Comparison of ENCODE assay signal across 10 cellular contexts in the genomic region with DNA sequence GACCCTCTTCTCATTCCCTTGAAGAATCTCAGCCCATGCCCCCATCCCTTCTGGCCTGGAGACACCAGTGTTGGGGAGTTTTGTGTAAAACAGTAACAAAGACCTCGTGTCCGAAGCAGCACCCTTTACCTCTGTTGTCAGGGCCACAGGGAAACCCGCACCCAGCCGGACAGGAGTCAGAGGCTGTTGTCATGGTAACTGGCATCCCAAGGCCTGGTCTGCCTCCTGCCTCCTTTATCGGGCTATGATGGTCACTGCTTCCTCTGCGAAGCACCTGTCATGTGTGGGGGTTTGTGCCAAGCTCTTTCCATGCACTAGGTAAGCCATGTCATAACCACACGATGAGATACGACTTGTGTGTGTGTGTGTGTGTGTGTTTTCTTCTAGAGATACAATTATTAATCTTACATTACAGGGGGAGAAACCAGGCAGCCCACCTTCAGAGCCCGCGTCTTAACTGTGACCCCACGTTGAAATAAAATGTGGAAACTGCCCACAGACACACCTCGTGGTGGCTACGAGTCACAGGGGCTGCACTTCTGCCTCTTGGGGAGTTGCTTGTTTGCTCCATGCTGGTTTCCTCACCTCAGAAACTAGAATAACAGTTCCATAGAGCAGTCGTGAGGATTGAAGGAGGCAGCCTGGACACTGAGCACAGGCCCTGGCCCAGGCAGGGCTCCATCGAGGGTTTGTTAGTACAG. TPM values are rescaled to one million over a fixed set of nuclear protein-coding genes. Genes with fewer than 3 reads are reported as not detected.
DNase-seq lines count a peak whose midpoint lies in the region; ATAC-seq and TF ChIP-seq lines count a peak whose summit lies in the region.
"Had no signal": no experiment of that assay in that cellular context is flagged by ENCODE, and none has a peak within 500 bp of the region (broad histone marks: within the 10 kb centered on the region; RNA-seq: fewer than 3 reads in every experiment).

No MANE protein-coding gene starts in this region.

- POLR2A ChIA-PET in RWPE1 (lab: Yijun Ruan, JAX; ENCODE audit: low non-redundant PET): no interaction called here

- H3K4me3 Mint-ChIP-seq in activated T-cell treated with anti-CD3 and anti-CD28 coated beads, Interleukin-2, amount 50 U/mL, for 72 hours: peak overlapping the region; percentile 85 to 86
- no peak overlapping the region for H3K4me3 Mint-ChIP-seq in activated T-cell treated with anti-CD3 and anti-CD28 coated beads, Interleukin-2, amount 50 U/mL, for 4 hours
- H3K4me3 Mint-ChIP-seq in stimulated activated naive CD8-positive, alpha-beta T cell treated with anti-CD3 and anti-CD28 coated beads, Interleukin-15, Interleukin-2, amounts not matched to agents 100 ng/mL and 50 ng/mL, for 24 hours: peak overlapping the region; percentile 23

- in situ Hi-C loops in ACHN (cut with HindIII; ENCODE audit: low pct_ligation_motif_present, low pct_unique_long_range_greater_than_20kb, low sequenced_read_pairs): no loop called here

- WGBS in right cardiac atrium: 72% methylated on average over 15 of the region's 15 CpGs

- no peak overlapping the region for H3K4me3 ChIP-seq in right cardiac atrium (ENCODE audit: low read length)
- H3K4me3 ChIP-seq: SJSA1 had no signal

- peak in 1 of 2 donors; percentile 48 for DNase-seq in activated T-cell treated with anti-CD3 and anti-CD28 coated beads, Interleukin-2, amount 50 U/mL, for 72 hours
- no peak for DNase-seq in activated T-cell treated with anti-CD3 and anti-CD28 coated beads, Interleukin-2, amount 50 U/mL, for 4 hours
- no peak for DNase-seq in RWPE1 (ENCODE audit: low spot score)
- peak in 1 of 3 donors; percentile 13 for DNase-seq in right cardiac atrium
- no peak for DNase-seq in NCI-H1694 (lab: John Stamatoyannopoulos, UW)
- no peak for DNase-seq in ACHN
- no peak for DNase-seq in GDM1 (lab: John Stamatoyannopoulos, UW)

- peak overlapping the region; percentile 13; the same call in 1 of the 2 replicates for H3K27ac ChIP-seq in RWPE1
- H3K27ac ChIP-seq in right cardiac atrium (ENCODE audit: low read length): peak overlapping the region; percentile 6
- H3K27ac ChIP-seq: KMS-11, SJSA1 had no signal

- ATAC-seq in activated T-cell treated with anti-CD3 and anti-CD28 coated beads, Interleukin-2, amount 50 U/mL, for 72 hours (replicated peaks in 1 of 2): peak; percentile 8 to 20
- no peak for ATAC-seq in activated T-cell treated with anti-CD3 and anti-CD28 coated beads, Interleukin-2, amount 50 U/mL, for 4 hours
- ATAC-seq in right cardiac atrium: no peak

- H3K4me1 ChIP-seq in right cardiac atrium (ENCODE audit: control insufficient read depth, insufficient read depth, low read length): peaks cover 2% of the 10 kb centered on the region
- H3K4me1 ChIP-seq: SJSA1 had no signal

- no peaks in the 10 kb centered on the region for H3K9me3 Mint-ChIP-seq in activated T-cell treated with anti-CD3 and anti-CD28 coated beads, Interleukin-2, amount 50 U/mL, for 72 hours
- H3K9me3 Mint-ChIP-seq in activated T-cell treated with anti-CD3 and anti-CD28 coated beads, Interleukin-2, amount 50 U/mL, for 4 hours: no peaks in the 10 kb centered on the region
- H3K9me3 Mint-ChIP-seq in stimulated activated naive CD8-positive, alpha-beta T cell treated with anti-CD3 and anti-CD28 coated beads, Interleukin-15, Interleukin-2, amounts not matched to agents 100 ng/mL and 50 ng/mL, for 24 hours: no peaks in the 10 kb centered on the region

- TF ChIP-seq CTCF in RWPE1 (conservative IDR thresholded peaks at IDR 0.05; ENCODE audit: low read depth): no peak

- peaks cover 48% of the 10 kb centered on the region for H3K4me1 Mint-ChIP-seq in activated T-cell treated with anti-CD3 and anti-CD28 coated beads, Interleukin-2, amount 50 U/mL, for 72 hours (ENCODE audit: low read depth)
- peaks cover 34% of the 10 kb centered on the region for H3K4me1 Mint-ChIP-seq in activated T-cell treated with anti-CD3 and anti-CD28 coated beads, Interleukin-2, amount 50 U/mL, for 4 hours (ENCODE audit: low read depth)
- H3K4me1 Mint-ChIP-seq in stimulated activated naive CD8-positive, alpha-beta T cell treated with anti-CD3 and anti-CD28 coated beads, Interleukin-15, Interleukin-2, amounts not matched to agents 100 ng/mL and 50 ng/mL, for 24 hours (ENCODE audit: low read depth): peaks cover 59% of the 10 kb centered on the region

- CTCF ChIA-PET in RWPE1 (lab: Yijun Ruan, JAX): no interaction called here

- no peaks in the 10 kb centered on the region for H3K9me3 ChIP-seq in right cardiac atrium (ENCODE audit: control insufficient read depth, low read length)
- H3K9me3 ChIP-seq: SJSA1 had no signal

- H3K36me3 Mint-ChIP-seq in activated T-cell treated with anti-CD3 and anti-CD28 coated beads, Interleukin-2, amount 50 U/mL, for 72 hours (ENCODE audit: insufficient read depth in 2 of 2): no peaks in the 10 kb centered on the region
- H3K36me3 Mint-ChIP-seq in activated T-cell treated with anti-CD3 and anti-CD28 coated beads, Interleukin-2, amount 50 U/mL, for 4 hours (ENCODE audit: insufficient read depth): no peaks in the 10 kb centered on the region
- H3K36me3 Mint-ChIP-seq in stimulated activated naive CD8-positive, alpha-beta T cell treated with anti-CD3 and anti-CD28 coated beads, Interleukin-15, Interleukin-2, amounts not matched to agents 100 ng/mL and 50 ng/mL, for 24 hours (ENCODE audit: low read depth): no peaks in the 10 kb centered on the region

- peak overlapping the region; percentile 90 for H3K27ac Mint-ChIP-seq in activated T-cell treated with anti-CD3 and anti-CD28 coated beads, Interleukin-2, amount 50 U/mL, for 72 hours
- H3K27ac Mint-ChIP-seq in stimulated activated naive CD8-positive, alpha-beta T cell treated with anti-CD3 and anti-CD28 coated beads, Interleukin-15, Interleukin-2, amounts not matched to agents 100 ng/mL and 50 ng/mL, for 24 hours: peak overlapping the region; percentile 94

- intact Hi-C loops in right cardiac atrium (cut with DNase I): no loop called here

- no peaks in the 10 kb centered on the region for H3K27me3 ChIP-seq in right cardiac atrium (ENCODE audit: control insufficient read depth, insufficient read depth)
- H3K27me3 ChIP-seq: SJSA1 had no signal

- H3K27me3 Mint-ChIP-seq in activated T-cell treated with anti-CD3 and anti-CD28 coated beads, Interleukin-2, amount 50 U/mL, for 72 hours (ENCODE audit: low read depth): no peaks in the 10 kb centered on the region
- H3K27me3 Mint-ChIP-seq in activated T-cell treated with anti-CD3 and anti-CD28 coated beads, Interleukin-2, amount 50 U/mL, for 4 hours (ENCODE audit: low read depth): no peaks in the 10 kb centered on the region
- H3K27me3 Mint-ChIP-seq in stimulated activated naive CD8-positive, alpha-beta T cell treated with anti-CD3 and anti-CD28 coated beads, Interleukin-15, Interleukin-2, amounts not matched to agents 100 ng/mL and 50 ng/mL, for 24 hours: no peaks in the 10 kb centered on the region

RNA-seq across cellular contexts. Expression of gene ZDHHC19, which starts 18.0 kb away (rescaled TPM):
- total RNA-seq in activated T-cell treated with anti-CD3 and anti-CD28 coated beads, Interleukin-2, amount 50 U/mL, for 72 hours: not detected
- not detected for total RNA-seq in activated T-cell treated with anti-CD3 and anti-CD28 coated beads, Interleukin-2, amount 50 U/mL, for 4 hours
- not detected for total RNA-seq in right cardiac atrium
- polyA plus RNA-seq in right cardiac atrium: 1.9 TPM
- total RNA-seq: SJSA1 had no signal

RNA-seq across cellular contexts. Expression of gene SLC51A, which starts 23.1 kb away (rescaled TPM):
- total RNA-seq in activated T-cell treated with anti-CD3 and anti-CD28 coated beads, Interleukin-2, amount 50 U/mL, for 72 hours: not detected
- not detected for total RNA-seq in activated T-cell treated with anti-CD3 and anti-CD28 coated beads, Interleukin-2, amount 50 U/mL, for 4 hours
- total RNA-seq in right cardiac atrium: under 1 TPM in 2 of 4 donors, not detected in 2; 0.23 to 0.68 TPM
- polyA plus RNA-seq in right cardiac atrium: 0.81 TPM
- total RNA-seq: SJSA1 had no signal

Comparison
In these comparisons a context has a peak if more than half of its experiments do, and no peak if none do; other contexts are left out.
1. ATAC-seq: peak in activated T-cell treated with anti-CD3 and anti-CD28 coated beads, Interleukin-2, amount 50 U/mL, for 72 hours (2 of 2); none in activated T-cell treated with anti-CD3 and anti-CD28 coated beads, Interleukin-2, amount 50 U/mL, for 4 hours (0 of 2) and right cardiac atrium (0 of 2).